In the genomic region with DNA sequence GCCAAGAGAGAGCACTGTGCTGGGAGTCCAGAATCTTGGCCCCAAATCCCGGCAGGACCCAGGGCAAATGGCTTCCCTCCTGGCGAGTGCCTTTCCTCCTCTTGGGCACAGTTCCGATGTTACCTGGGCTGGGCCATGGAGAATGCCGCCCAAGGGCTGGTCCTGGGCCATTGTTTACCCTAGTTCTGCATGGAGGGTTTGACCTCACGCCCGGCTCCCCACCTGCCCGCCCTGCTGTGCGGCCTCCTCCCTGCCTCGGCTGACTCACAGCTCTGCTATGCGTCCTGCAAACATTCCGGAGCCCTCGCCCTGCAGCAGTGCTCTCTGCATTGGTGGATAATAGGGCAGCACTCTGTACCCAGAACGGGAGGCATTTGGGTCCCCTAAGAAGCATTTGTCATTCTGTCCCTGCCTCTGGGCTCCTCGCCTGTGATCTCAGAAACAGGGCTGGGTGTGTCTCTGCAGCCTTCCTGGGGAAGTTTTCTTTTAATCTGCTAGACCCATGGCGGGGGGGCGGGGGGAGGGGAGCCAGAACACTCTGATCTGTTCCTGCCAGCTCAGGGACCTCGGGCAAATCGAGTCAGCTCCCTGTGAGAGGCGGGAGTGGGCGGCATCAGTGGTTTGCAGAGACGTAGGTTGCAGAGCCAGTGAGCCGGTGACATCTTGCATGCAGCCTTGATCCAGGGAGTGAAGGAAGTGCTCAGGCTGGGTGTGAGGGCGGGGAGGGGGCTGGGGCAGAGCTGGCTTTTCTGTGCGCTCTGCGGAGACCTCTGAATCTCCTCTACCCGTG, we compare ENCODE assay signal across 7 cellular contexts. TPM values are rescaled to one million over a fixed set of nuclear protein-coding genes. Genes with fewer than 3 reads are reported as not detected.
DNase-seq lines count a peak whose midpoint lies in the region; ATAC-seq, FAIRE-seq and TF ChIP-seq lines count a peak whose summit lies in the region.

No MANE protein-coding gene starts in this region.

- DNase-seq in HCEC 1CT (peak; percentile 71), T-helper 9 cell (peak; percentile 10), K562 (ENCODE audit: extremely low read depth in 1 of 4, low spot score in 3 of 4) (peak; percentile 28 to 64 (median 52)), iPS-NIHi11 (ENCODE audit: low spot score) (peak; percentile 89), NCI-H526 treated with DMSO at 0.1 percent for 48 hours (lab: John Stamatoyannopoulos, UW) (no peak)
- peak; percentile 91 for DNase-seq in stimulated activated CD4-positive, alpha-beta T cell treated with anti-CD3 and anti-CD28 coated beads, Interleukin-2, amount 100 ng/mL, for 4 hours (ENCODE audit: low read depth)

- H3K9me1 ChIP-seq in K562 (ENCODE audit: control insufficient read depth, insufficient read depth, low read length) = no peaks in the 10 kb centered on the region

- no peak for TF ChIP-seq CTCF in K562 (IDR thresholded peaks at IDR 0.05 in 2 of 3, conservative IDR thresholded peaks at IDR 0.05 in 1 of 3; ENCODE audit: insufficient read depth in 2 of 3, low read depth in 1 of 3, low read length in 3 of 3)

- no peak overlapping the region for H3K4me3 ChIP-seq in K562

- TF ChIP-seq EP300 in K562 (IDR thresholded peaks at IDR 0.05; ENCODE audit: low read length) = no peak

- no peak overlapping the region for H2AFZ ChIP-seq in K562 (ENCODE audit: low read depth, low read length)

- in situ Hi-C loops in K562 (cut with MboI) = no loop called here

- peaks cover 3% of the 10 kb centered on the region; the same call in 1 of the 2 replicates for H3K9me3 ChIP-seq in K562 (replicated peaks; ENCODE audit: control insufficient read depth, insufficient read depth, low read depth, low read length)

- H3K27me3 ChIP-seq in K562 (ENCODE audit: control insufficient read depth in 2 of 2, insufficient read depth in 2 of 2, low read length in 2 of 2) = peaks cover 18 to 63% of the 10 kb centered on the region in 2 experiments; a peak in 4 of 5 replicates

- POLR2A ChIA-PET in K562 (lab: Yijun Ruan, JAX) = interaction anchor here (0.5 kb wide), 1 partner anchor 552 kb away, joined by 4 read pairs; no protein-coding TSS in a partner anchor

- peak; percentile 55 for ATAC-seq in K562
- ATAC-seq in HG02798 (IDR thresholded peaks at IDR 0.05; ENCODE audit: poor library complexity, unreplicated experiment) = no peak

- no peaks in the 10 kb centered on the region for H3K36me3 ChIP-seq in K562 (ENCODE audit: control insufficient read depth, insufficient read depth, low read length)

- no peak overlapping the region; the same call in 1 of the 2 replicates for H3K4me2 ChIP-seq in K562 (ENCODE audit: insufficient read depth, low read length)

- H3K79me2 ChIP-seq in K562 (ENCODE audit: control insufficient read depth, insufficient read depth, low read length) = no peaks in the 10 kb centered on the region

- peaks cover 5% of the 10 kb centered on the region; the same call in 1 of the 2 replicates for H4K20me1 ChIP-seq in K562 (replicated peaks; ENCODE audit: control insufficient read depth, insufficient read depth, low read length)

- intact Hi-C loops in K562 (cut with micrococcal nuclease) = no loop called here

- no peak for FAIRE-seq in K562 (lab: Jason Lieb, UNC)

- CTCF ChIA-PET in K562 (lab: Yijun Ruan, JAX; ENCODE audit: low intra/inter-chr PET ratio) = no interaction called here

- no peak overlapping the region for H3K27ac ChIP-seq in K562 (ENCODE audit: extremely low read depth, low read depth, low read length)

- TF ChIP-seq POLR2A in K562 (conservative IDR thresholded peaks at IDR 0.05) = no peak

- H3K9ac ChIP-seq in K562 (ENCODE audit: insufficient read depth in 1 of 2, low read depth in 2 of 2, low read length in 2 of 2) = no peak overlapping the region

- WGBS in K562 (ENCODE audit: insufficient coverage, low coverage, missing lambda C conversion rate) = 4% methylated on average over 19 of the region's 26 CpGs

- BruUV-seq in K562 (replicated peaks; lab: Mats Ljungman, UMichigan) = no TSS peak

- no peak for TF ChIP-seq RAD21 in K562 (CRISPR knock-in tag; conservative IDR thresholded peaks at IDR 0.05 in 1 of 2, IDR thresholded peaks at IDR 0.05 in 1 of 2)

- H3K4me1 ChIP-seq in K562 (replicated peaks in 1 of 2; ENCODE audit: control insufficient read depth in 2 of 2, insufficient read depth in 2 of 2, low read length in 2 of 2) = peaks cover 0 to 17% of the 10 kb centered on the region in 2 experiments; a peak in 2 of 5 replicates

TF ChIP-seq in K562, 482 proteins besides CTCF, POLR2A, EP300 and RAD21 (continues in another document):
- no peak for TF ChIP-seq NR1H2 (CRISPR knock-in tag; IDR thresholded peaks at IDR 0.05)
- TF ChIP-seq NONO (IDR thresholded peaks at IDR 0.05; ENCODE audit: low read depth in 2 of 2, low read length in 1 of 2) = no peak
- no peak for TF ChIP-seq GTF2F1 (IDR thresholded peaks at IDR 0.05; ENCODE audit: low read depth, low read length)
- TF ChIP-seq ZC3H8 (IDR thresholded peaks at IDR 0.05) = no peak
- TF ChIP-seq ZNF316 (IDR thresholded peaks at IDR 0.05) = no peak
- TF ChIP-seq SP2 (IDR thresholded peaks at IDR 0.05; ENCODE audit: extremely low read depth, low read depth, low read length, poor library complexity, severe bottlenecking) = no peak
- TF ChIP-seq MTA1 (IDR thresholded peaks at IDR 0.05; ENCODE audit: borderline replicate concordance) = no peak
- no peak for TF ChIP-seq BMI1 (IDR thresholded peaks at IDR 0.05; ENCODE audit: low read length)
- no peak for TF ChIP-seq HIVEP1 (CRISPR knock-in tag; IDR thresholded peaks at IDR 0.05)
- TF ChIP-seq ZC3H11A (IDR thresholded peaks at IDR 0.05; ENCODE audit: low read depth, low read length) = no peak
- no peak for TF ChIP-seq FOXA3 (CRISPR knock-in tag; conservative IDR thresholded peaks at IDR 0.05 in 1 of 2, IDR thresholded peaks at IDR 0.05 in 1 of 2)
- TF ChIP-seq, protein P1, sequence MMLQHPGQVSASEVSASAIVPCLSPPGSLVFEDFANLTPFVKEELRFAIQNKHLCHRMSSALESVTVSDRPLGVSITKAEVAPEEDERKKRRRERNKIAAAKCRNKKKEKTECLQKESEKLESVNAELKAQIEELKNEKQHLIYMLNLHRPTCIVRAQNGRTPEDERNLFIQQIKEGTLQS (IDR thresholded peaks at IDR 0.05) = 0 out of 2 replicates have a peak, but pooled peaks have one; percentile 18
- TF ChIP-seq, protein P1 (CRISPR knock-in tag; conservative IDR thresholded peaks at IDR 0.05) = no peak
- no peak for TF ChIP-seq ZNF561 (CRISPR knock-in tag; conservative IDR thresholded peaks at IDR 0.05)
- no peak for TF ChIP-seq ZFP1 (CRISPR knock-in tag; IDR thresholded peaks at IDR 0.05)
- TF ChIP-seq, protein P2, sequence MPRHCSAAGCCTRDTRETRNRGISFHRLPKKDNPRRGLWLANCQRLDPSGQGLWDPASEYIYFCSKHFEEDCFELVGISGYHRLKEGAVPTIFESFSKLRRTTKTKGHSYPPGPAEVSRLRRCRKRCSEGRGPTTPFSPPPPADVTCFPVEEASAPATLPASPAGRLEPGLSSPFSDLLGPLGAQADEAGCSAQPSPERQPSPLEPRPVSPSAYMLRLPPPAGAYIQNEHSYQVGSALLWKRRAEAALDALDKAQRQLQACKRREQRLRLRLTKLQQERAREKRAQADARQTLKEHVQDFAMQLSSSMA (CRISPR knock-in tag; IDR thresholded peaks at IDR 0.05) = no peak
- TF ChIP-seq ZSCAN32 (CRISPR knock-in tag; IDR thresholded peaks at IDR 0.05) = no peak

RNA-seq across cellular contexts. Expression of a gene that starts 32.9 kb away (rescaled TPM):
- 4.9 and 7.8 TPM in 2 replicates for total RNA-seq in K562 (2011; cell fraction: chromatin; rRNA removed; ENCODE audit: low replicate concordance)
- total RNA-seq in K562 (2011; cell fraction: nucleolus; rRNA removed) = 5.0 and 7.9 TPM in 2 replicates
- 4.7 and 5.7 TPM in 2 replicates for total RNA-seq in K562 (2011; cell fraction: nucleoplasm; rRNA removed)
- 0.33 and 1.2 TPM in 2 replicates for total RNA-seq in K562 (2014; rRNA removed)
- total RNA-seq in K562 (2014; rRNA removed; fragmentation: Illumina TruSeq; extraction: Trizol) = 0.06 and 0.15 TPM in 2 replicates
- total RNA-seq in K562 (2015; rRNA removed; fragmentation: Illumina TruSeq; extraction: Trizol) = 0.11 and 0.14 TPM in 2 replicates
- total RNA-seq in K562 (2021) = 0.27 and 0.38 TPM in 2 replicates
- 0.34 and 0.99 TPM in 2 replicates for polyA plus RNA-seq in K562 (2011; rRNA removed)
- polyA plus RNA-seq in K562 (2011; cell fraction: cytosol; rRNA removed) = 0.35 and 0.67 TPM in 2 replicates
- polyA plus RNA-seq in K562 (2011; cell fraction: nucleus; rRNA removed) = 1.3 and 4.0 TPM in 2 replicates
- 0.12 and 0.68 TPM in 2 replicates for polyA plus RNA-seq in K562 (2012)
- polyA plus RNA-seq in K562 (2014; fragmentation: Illumina TruSeq; extraction: Trizol) = 0.21 TPM in 2 replicates
- polyA plus RNA-seq in K562 (2014; fragmentation: Nextera tagmentation; extraction: Ambion mirVana) = not detected
- polyA plus RNA-seq in K562 (2014; rRNA removed) = 0.07 and 0.36 TPM in 2 replicates
- polyA minus RNA-seq in K562 (2011; rRNA and poly(A)+ RNA removed) = 0.24 and 1.5 TPM in 2 replicates
- polyA minus RNA-seq in K562 (2011; cell fraction: cytosol; rRNA and poly(A)+ RNA removed) = 1.7 and 1.9 TPM in 2 replicates
- 1.1 and 1.3 TPM in 2 replicates for polyA minus RNA-seq in K562 (2011; cell fraction: nucleus; rRNA and poly(A)+ RNA removed)
